ENCODE assay signal across 8 cellular contexts in genomic region chr5:180090769-180091546, GRCh38. TPM values are rescaled to one million over a fixed set of nuclear protein-coding genes. Genes with fewer than 3 reads are reported as not detected.
A peak's percentile ranks its signal among the peaks of the same experiment; 100 is the strongest.
DNase-seq lines count a peak whose midpoint lies in the region; ATAC-seq, FAIRE-seq and TF ChIP-seq lines count a peak whose summit lies in the region.

No MANE protein-coding gene starts in this region.

- H3K4me2 ChIP-seq in keratinocyte (ENCODE audit: control insufficient read depth, extremely low read depth, insufficient read depth, low read depth, low read length) = peak overlapping the region; percentile 75

- peak overlapping the region; percentile 80 for H3K4me3 Mint-ChIP-seq in activated naive CD4-positive, alpha-beta T cell treated with anti-CD3 and anti-CD28 coated beads for 36 hours
- H3K4me3 Mint-ChIP-seq in stimulated activated naive CD8-positive, alpha-beta T cell treated with anti-CD3 and anti-CD28 coated beads, Interleukin-15, amount 100 ng/mL, for 72 hours = peak overlapping the region; percentile 84 to 86

- no peaks in the 10 kb centered on the region for H3K79me2 ChIP-seq in keratinocyte (ENCODE audit: control insufficient read depth, insufficient read depth, low read length)

- peak; percentile 49 for ATAC-seq in stimulated activated naive CD8-positive, alpha-beta T cell treated with anti-CD3 and anti-CD28 coated beads, Interleukin-15, amount 100 ng/mL, for 72 hours
- ATAC-seq in GM19328 (IDR thresholded peaks at IDR 0.05; ENCODE audit: unreplicated experiment) = no peak

- no peak overlapping the region for H3K4me3 ChIP-seq in keratinocyte (ENCODE audit: control insufficient read depth in 2 of 3, extremely low read depth in 1 of 3, insufficient read depth in 2 of 3, low read depth in 1 of 3, low read length in 3 of 3)

- no peaks in the 10 kb centered on the region for H3K9me3 ChIP-seq in keratinocyte (ENCODE audit: control insufficient read depth, low read depth, low read length)

- peaks cover 20% of the 10 kb centered on the region for H3K4me1 Mint-ChIP-seq in activated naive CD4-positive, alpha-beta T cell treated with anti-CD3 and anti-CD28 coated beads for 36 hours (ENCODE audit: low read depth)
- H3K4me1 Mint-ChIP-seq in stimulated activated naive CD8-positive, alpha-beta T cell treated with anti-CD3 and anti-CD28 coated beads, Interleukin-15, amount 100 ng/mL, for 72 hours = peaks cover 15% of the 10 kb centered on the region

- TF ChIP-seq CTCF in keratinocyte (optimal IDR thresholded peaks at IDR 0.05 in 1 of 3, IDR thresholded peaks at IDR 0.05 in 1 of 3, conservative IDR thresholded peaks at IDR 0.05 in 1 of 3; ENCODE audit: extremely low read depth in 1 of 3, insufficient read depth in 2 of 3, low read length in 3 of 3) = peak in 2 of 3 experiments; percentile 21 to 61

- H3K36me3 Mint-ChIP-seq in activated naive CD4-positive, alpha-beta T cell treated with anti-CD3 and anti-CD28 coated beads for 36 hours (ENCODE audit: low read depth) = no peaks in the 10 kb centered on the region

- intact Hi-C loops in activated naive CD4-positive, alpha-beta T cell treated with anti-CD3 and anti-CD28 coated beads for 36 hours (cut with micrococcal nuclease) = loop anchor here (1.0 to 5.0 kb wide), 9 partner anchors 20 to 412 kb away; partner anchors contain the start of genes MRNIP and RNF130

- dilution Hi-C loops in keratinocyte (cut with MboI; ENCODE audit: extremely low pct_ligation_motif_present, low sequenced_read_pairs) = no loop called here

- H3K9ac ChIP-seq in keratinocyte (ENCODE audit: control insufficient read depth, extremely low read depth, insufficient read depth, low read length) = no peak overlapping the region

- H3K27ac Mint-ChIP-seq in activated naive CD4-positive, alpha-beta T cell treated with anti-CD3 and anti-CD28 coated beads for 36 hours = peak overlapping the region; percentile 24
- no peak overlapping the region for H3K27ac Mint-ChIP-seq in stimulated activated naive CD8-positive, alpha-beta T cell treated with anti-CD3 and anti-CD28 coated beads, Interleukin-15, amount 100 ng/mL, for 72 hours

- H3K27me3 Mint-ChIP-seq in activated naive CD4-positive, alpha-beta T cell treated with anti-CD3 and anti-CD28 coated beads for 36 hours (ENCODE audit: low read depth) = peaks cover 4% of the 10 kb centered on the region
- peaks cover 15% of the 10 kb centered on the region for H3K27me3 Mint-ChIP-seq in stimulated activated naive CD8-positive, alpha-beta T cell treated with anti-CD3 and anti-CD28 coated beads, Interleukin-15, amount 100 ng/mL, for 72 hours

- H3K4me1 ChIP-seq in keratinocyte (ENCODE audit: control insufficient read depth, extremely low read depth, insufficient read depth, low read length) = peaks cover 3% of the 10 kb centered on the region

- no peaks in the 10 kb centered on the region for H4K20me1 ChIP-seq in keratinocyte (ENCODE audit: control insufficient read depth, extremely low read depth, insufficient read depth, low read length)

- FAIRE-seq in keratinocyte (lab: Jason Lieb, UNC) = no peak

- H3K9me1 ChIP-seq in keratinocyte (ENCODE audit: control insufficient read depth, extremely low read depth, insufficient read depth, low read length) = no peaks in the 10 kb centered on the region

- H3K27ac ChIP-seq in keratinocyte (ENCODE audit: control insufficient read depth, insufficient read depth, low read length) = no peak overlapping the region

- CTCF ChIA-PET in activated naive CD4-positive, alpha-beta T cell treated with anti-CD3 and anti-CD28 coated beads for 36 hours (lab: Charles Lee) = interaction anchor here (0.5 to 2.2 kb wide), 10 partner anchors 21 to 1099 kb away, joined by 3 to 8 read pairs (median 3); no protein-coding TSS in a partner anchor

- peak; percentile 68 for DNase-seq in activated naive CD4-positive, alpha-beta T cell treated with anti-CD3 and anti-CD28 coated beads for 36 hours
- DNase-seq in activated naive CD4-positive, alpha-beta T cell treated with anti-CD3 and anti-CD28 coated beads, Interleukin-2, amount 50 U/mL, for 16 hours = no peak
- DNase-seq in NCI-H748 treated with DMSO at 0.1 percent for 48 hours (lab: John Stamatoyannopoulos, UW) (peak; percentile 21), astrocyte of the hippocampus (ENCODE audit: low read depth, low spot score) (peak; percentile 49), keratinocyte (ENCODE audit: low read depth, low spot score) (no peak), 8988T (no peak)
- DNase-seq in stimulated activated naive CD8-positive, alpha-beta T cell treated with anti-CD3 and anti-CD28 coated beads, Interleukin-15, amount 100 ng/mL, for 72 hours = no peak

- no peaks in the 10 kb centered on the region for H3K9me3 Mint-ChIP-seq in activated naive CD4-positive, alpha-beta T cell treated with anti-CD3 and anti-CD28 coated beads for 36 hours
- H3K9me3 Mint-ChIP-seq in stimulated activated naive CD8-positive, alpha-beta T cell treated with anti-CD3 and anti-CD28 coated beads, Interleukin-15, amount 100 ng/mL, for 72 hours = no peaks in the 10 kb centered on the region

- H3K36me3 ChIP-seq in keratinocyte (ENCODE audit: control insufficient read depth in 2 of 2, extremely low read depth in 1 of 2, insufficient read depth in 2 of 2, low read length in 2 of 2) = no peaks in the 10 kb centered on the region

- peak overlapping the region; percentile 37 for H2AFZ ChIP-seq in keratinocyte (ENCODE audit: control insufficient read depth, low read length)

- H3K27me3 ChIP-seq in keratinocyte (ENCODE audit: control insufficient read depth, extremely low read depth, insufficient read depth, low read length) = no peaks in the 10 kb centered on the region

RNA-seq across cellular contexts. Expression of gene RNF130, which starts 19.4 kb away (rescaled TPM):
- 10 to 100 TPM; 10.3 to 11.9 TPM for total RNA-seq in activated naive CD4-positive, alpha-beta T cell treated with anti-CD3 and anti-CD28 coated beads for 36 hours
- 15.1 to 20.0 TPM (median 17.5 TPM) in 3 replicates for polyA plus RNA-seq in keratinocyte
- polyA plus RNA-seq in keratinocyte (2011; ENCODE audit: low read depth) = 9.3 TPM
- polyA plus RNA-seq in keratinocyte (2011; cell fraction: cytosol; rRNA removed) = 13.7 and 23.8 TPM in 2 replicates
- 12.1 and 12.9 TPM in 2 replicates for polyA plus RNA-seq in keratinocyte (2011; cell fraction: nucleus; rRNA removed)
- polyA plus RNA-seq in keratinocyte (2012; ENCODE audit: low replicate concordance) = 7.4 and 12.0 TPM in 2 replicates
- 7.6 to 10.0 TPM (median 9.0 TPM) in 3 replicates for polyA minus RNA-seq in keratinocyte
- 10.6 TPM for polyA minus RNA-seq in keratinocyte (2011; cell fraction: cytosol; rRNA and poly(A)+ RNA removed)
- 4.1 and 14.0 TPM in 2 replicates for polyA minus RNA-seq in keratinocyte (2011; cell fraction: nucleus; rRNA and poly(A)+ RNA removed)

Comparison
In these comparisons a context has a peak if more than half of its experiments do, and no peak if none do; other contexts are left out.
1. DNase-seq: peak in activated naive CD4-positive, alpha-beta T cell treated with anti-CD3 and anti-CD28 coated beads for 36 hours (single experiment), NCI-H748 treated with DMSO at 0.1 percent for 48 hours (single experiment) and astrocyte of the hippocampus (single experiment); none in activated naive CD4-positive, alpha-beta T cell treated with anti-CD3 and anti-CD28 coated beads, Interleukin-2, amount 50 U/mL, for 16 hours (single experiment), keratinocyte (single experiment), stimulated activated naive CD8-positive, alpha-beta T cell treated with anti-CD3 and anti-CD28 coated beads, Interleukin-15, amount 100 ng/mL, for 72 hours (0 of 2) and 8988T (single experiment).